ENCODE assay signal across 1 cellular context in the genomic region with DNA sequence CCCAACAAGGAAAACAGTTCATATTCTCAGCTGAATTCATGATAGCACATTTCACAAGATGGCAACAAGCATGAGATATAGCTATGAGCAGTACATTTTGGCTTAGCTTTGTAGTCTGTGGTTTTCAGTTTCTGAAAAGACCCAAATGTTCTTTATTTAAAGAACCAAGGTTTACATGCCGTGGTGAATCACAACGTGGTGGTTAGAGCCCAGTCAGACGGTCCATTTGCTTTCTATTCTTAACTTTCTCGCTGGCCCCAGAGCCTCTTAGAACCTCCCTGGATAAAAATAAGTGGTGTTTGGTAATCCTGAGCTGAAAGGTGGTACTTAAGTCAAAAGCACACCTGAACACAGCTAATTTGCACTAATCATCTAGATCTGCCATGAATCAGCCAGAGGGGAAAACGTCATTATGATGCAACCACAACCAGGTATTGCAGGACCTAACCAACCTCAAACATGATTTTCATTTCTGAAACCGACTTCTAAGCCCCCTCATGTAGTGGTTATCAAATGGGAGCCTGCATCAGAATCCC.
TF ChIP-seq lines count a peak whose summit lies in the region.

No MANE protein-coding gene starts in this region.

TF ChIP-seq in IMR-90, 13 proteins besides CTCF, POLR2A, EP300 and RAD21:
- TF ChIP-seq FOS (IDR thresholded peaks at IDR 0.05; ENCODE audit: low read depth, low read length) (peak; percentile 81), CEBPB (IDR thresholded peaks at IDR 0.05; ENCODE audit: low read depth, low read length) (peak; percentile 89), MAZ (IDR thresholded peaks at IDR 0.05; ENCODE audit: borderline replicate concordance, low read depth, low read length) (0 out of 2 replicates have a peak, but pooled peaks have one; percentile 21), NFE2L2 (IDR thresholded peaks at IDR 0.05; ENCODE audit: low read depth, low read length) (no peak), BHLHE40 (IDR thresholded peaks at IDR 0.05; ENCODE audit: low read depth, low read length) (0 out of 2 replicates have a peak, but pooled peaks have one; percentile 38)
